Comparison of ENCODE assay signal across 8 cellular contexts in the genomic region with DNA sequence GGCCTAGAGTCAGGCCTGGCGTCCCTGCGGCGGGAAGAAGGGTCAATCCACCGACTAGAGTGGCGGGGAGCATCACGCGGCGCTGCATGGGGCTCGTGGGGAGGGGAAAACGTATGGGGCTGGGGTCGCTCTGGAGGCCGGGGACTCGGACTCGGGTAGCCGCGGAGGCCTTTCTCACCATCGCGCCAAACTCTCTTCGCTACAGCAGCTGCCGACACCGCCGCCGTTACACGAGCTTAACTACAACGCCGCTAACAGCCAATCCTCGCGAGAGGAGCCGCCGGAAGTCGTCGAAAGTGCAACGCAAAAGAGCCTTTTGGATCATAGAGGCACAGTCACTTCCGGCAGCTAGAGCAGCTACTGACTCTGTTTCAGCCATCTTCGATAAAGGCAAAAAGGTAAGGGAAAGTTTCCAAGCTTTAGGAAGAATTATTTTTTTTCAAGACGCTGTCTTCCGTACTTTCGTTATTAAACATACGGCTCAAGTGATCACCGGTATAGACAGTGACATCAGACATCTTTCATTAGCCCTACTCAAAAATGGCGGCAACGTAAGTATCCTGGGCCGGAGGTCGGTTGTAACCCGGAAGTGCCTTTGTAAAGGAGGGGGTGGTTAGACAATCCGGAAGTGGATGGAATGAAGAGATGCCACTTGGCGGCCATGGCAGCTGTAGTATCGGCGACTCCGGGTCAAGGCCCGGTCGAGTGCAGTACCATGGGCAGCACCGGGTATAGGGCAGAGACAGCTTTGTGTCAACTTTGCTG. TPM values are rescaled to one million over a fixed set of nuclear protein-coding genes. Genes with fewer than 3 reads are reported as not detected.
DNase-seq lines count a peak whose midpoint lies in the region; TF ChIP-seq lines count a peak whose summit lies in the region.

A gene (minus strand): TSS at position 247 of the 765 bp plus-strand sequence. CDS start 66 bp downstream, at position 181.
A gene with protein sequence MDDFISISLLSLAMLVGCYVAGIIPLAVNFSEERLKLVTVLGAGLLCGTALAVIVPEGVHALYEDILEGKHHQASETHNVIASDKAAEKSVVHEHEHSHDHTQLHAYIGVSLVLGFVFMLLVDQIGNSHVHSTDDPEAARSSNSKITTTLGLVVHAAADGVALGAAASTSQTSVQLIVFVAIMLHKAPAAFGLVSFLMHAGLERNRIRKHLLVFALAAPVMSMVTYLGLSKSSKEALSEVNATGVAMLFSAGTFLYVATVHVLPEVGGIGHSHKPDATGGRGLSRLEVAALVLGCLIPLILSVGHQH (plus strand): TSS at position 640 of the 765 bp plus-strand sequence. CDS start 678 bp downstream, outside the sequence.

- in situ Hi-C loops in SK-MEL-5 (cut with HindIII; ENCODE audit: low pct_unique_long_range_greater_than_20kb, low sequenced_read_pairs): no loop called here

- POLR2A ChIA-PET in HEK293T (lab: Yijun Ruan, JAX): interaction anchor here (0.6 to 1.9 kb wide), 22 partner anchors 9 to 1582 kb away, joined by 3 to 15 read pairs (median 3); a partner anchor contains a TSS

- DNase-seq in GF-D8 (lab: John Stamatoyannopoulos, UW) (peak; percentile 83), HEK293T (ENCODE audit: extremely low spot score) (peak; percentile 90), MV-4-11 (lab: John Stamatoyannopoulos, UW) (peak; percentile 98), SK-MEL-5 (ENCODE audit: low read depth, low spot score) (peak; percentile 97), foreskin melanocyte (peak; percentile 97)
- peak; percentile 93 for DNase-seq in activated naive CD4-positive, alpha-beta T cell treated with Interleukin-2 at 50 U/mL for 16 hours

- H3K36me3 ChIP-seq in neuron (ENCODE audit: insufficient read depth, low read length): peaks cover 34% of the 10 kb centered on the region
- H3K36me3 ChIP-seq in subcutaneous abdominal adipose tissue (ENCODE audit: control insufficient read depth in 5 of 5, insufficient read depth in 5 of 5, low read length in 5 of 5): peaks cover 20 to 29% (median 28%) of the 10 kb centered on the region in 5 donors

- H3K4me1 ChIP-seq in neuron (ENCODE audit: insufficient read depth, low read length) (peaks cover 37% of the 10 kb centered on the region), subcutaneous abdominal adipose tissue (ENCODE audit: control insufficient read depth in 5 of 5, insufficient read depth in 5 of 5, low read length in 5 of 5) (peaks cover 9 to 48% (median 41%) of the 10 kb centered on the region in 5 donors)

- CTCF ChIA-PET in HEK293T (lab: Yijun Ruan, JAX): interaction anchor here (0.6 kb wide), 1 partner anchor 112 kb away, joined by 4 read pairs; no protein-coding TSS in a partner anchor

- peak within 1 kb of the TSS; percentile 69 for H2AFZ ChIP-seq in neuron (ENCODE audit: low read depth, low read length)

- peak within 1 kb of the TSS; percentile 92 for H3K27ac ChIP-seq in subcutaneous abdominal adipose tissue (ENCODE audit: low read depth, low read length)

- H3K27me3 ChIP-seq in neuron (ENCODE audit: insufficient read depth, low read length) (no peaks in the 10 kb centered on the region), subcutaneous abdominal adipose tissue (ENCODE audit: control insufficient read depth in 5 of 5, insufficient read depth in 4 of 5, low read length in 5 of 5) (no peaks in the 10 kb centered on the region)

- H3K9ac ChIP-seq in subcutaneous abdominal adipose tissue (ENCODE audit: low read length in 5 of 5): peak within 1 kb of the TSS; percentile 71 to 97 (median 92)

- H3K9me3 ChIP-seq in neuron (ENCODE audit: low read length) (peaks cover under 1% of the 10 kb centered on the region), subcutaneous abdominal adipose tissue (ENCODE audit: control insufficient read depth in 5 of 5, low read length in 5 of 5) (no peaks in the 10 kb centered on the region)

- H3K4me3 ChIP-seq in neuron (ENCODE audit: low read length) (peak within 1 kb of the TSS; percentile 88), subcutaneous abdominal adipose tissue (ENCODE audit: low read depth in 1 of 5, low read length in 5 of 5) (peak within 1 kb of the TSS; percentile 84 to 100 (median 98))

TF ChIP-seq in HEK293T, 16 proteins besides CTCF, POLR2A, EP300 and RAD21:
- TF ChIP-seq BHLHE40 (IDR thresholded peaks at IDR 0.05; ENCODE audit: borderline replicate concordance) (no peak), ARNT (IDR thresholded peaks at IDR 0.05) (no peak), NFRKB (IDR thresholded peaks at IDR 0.05) (peak; percentile 95), HDGF (IDR thresholded peaks at IDR 0.05; ENCODE audit: borderline replicate concordance) (no peak), CTBP1 (IDR thresholded peaks at IDR 0.05; ENCODE audit: borderline replicate concordance) (no peak), LEF1 (IDR thresholded peaks at IDR 0.05; ENCODE audit: borderline replicate concordance) (no peak), FOXA1 (IDR thresholded peaks at IDR 0.05) (no peak), FOXM1 (IDR thresholded peaks at IDR 0.05; ENCODE audit: borderline replicate concordance) (no peak), ELF4 (IDR thresholded peaks at IDR 0.05) (peak; percentile 98), FOXK2 (IDR thresholded peaks at IDR 0.05) (no peak), SP1 (IDR thresholded peaks at IDR 0.05) (no peak), L3MBTL2 (conservative IDR thresholded peaks at IDR 0.05) (peak; percentile 79), TARDBP (IDR thresholded peaks at IDR 0.05) (peak; percentile 72; the same call in 1 of the 2 replicates), SUZ12 (IDR thresholded peaks at IDR 0.05) (no peak), ZNF384 (IDR thresholded peaks at IDR 0.05) (no peak)
- TF ChIP-seq, protein P1, sequence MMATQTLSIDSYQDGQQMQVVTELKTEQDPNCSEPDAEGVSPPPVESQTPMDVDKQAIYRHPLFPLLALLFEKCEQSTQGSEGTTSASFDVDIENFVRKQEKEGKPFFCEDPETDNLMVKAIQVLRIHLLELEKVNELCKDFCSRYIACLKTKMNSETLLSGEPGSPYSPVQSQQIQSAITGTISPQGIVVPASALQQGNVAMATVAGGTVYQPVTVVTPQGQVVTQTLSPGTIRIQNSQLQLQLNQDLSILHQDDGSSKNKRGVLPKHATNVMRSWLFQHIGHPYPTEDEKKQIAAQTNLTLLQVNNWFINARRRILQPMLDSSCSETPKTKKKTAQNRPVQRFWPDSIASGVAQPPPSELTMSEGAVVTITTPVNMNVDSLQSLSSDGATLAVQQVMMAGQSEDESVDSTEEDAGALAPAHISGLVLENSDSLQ (IDR thresholded peaks at IDR 0.05): peak; percentile 40

RNA-seq across cellular contexts. Expression of the first gene that starts in this region (rescaled TPM):
- total RNA-seq in SK-MEL-5 (2014; rRNA removed; shearing (Covaris generic)): 112 and 191 TPM in 2 replicates
- 150 and 200 TPM in 2 replicates for polyA plus RNA-seq in SK-MEL-5 (2015; cell fraction: cytosol; rRNA removed)
- 27.7 and 42.4 TPM in 2 replicates for polyA plus RNA-seq in SK-MEL-5 (2015; cell fraction: nucleus; rRNA removed)

RNA-seq across cellular contexts. Expression of the second gene that starts in this region (rescaled TPM):
- total RNA-seq in SK-MEL-5 (2014; rRNA removed; shearing (Covaris generic)): 94.5 and 101 TPM in 2 replicates
- 55.8 and 83.2 TPM in 2 replicates for polyA plus RNA-seq in SK-MEL-5 (2015; cell fraction: cytosol; rRNA removed)
- 40.4 and 48.6 TPM in 2 replicates for polyA plus RNA-seq in SK-MEL-5 (2015; cell fraction: nucleus; rRNA removed)

Comparison
In these comparisons a context has a peak if more than half of its experiments do, and no peak if none do; other contexts are left out.
1. Peak in every context shown above with its lines: DNase-seq, H3K4me3 ChIP-seq and H3K27ac ChIP-seq.